Comparison of ENCODE assay signal across 11 cellular contexts in the genomic region with DNA sequence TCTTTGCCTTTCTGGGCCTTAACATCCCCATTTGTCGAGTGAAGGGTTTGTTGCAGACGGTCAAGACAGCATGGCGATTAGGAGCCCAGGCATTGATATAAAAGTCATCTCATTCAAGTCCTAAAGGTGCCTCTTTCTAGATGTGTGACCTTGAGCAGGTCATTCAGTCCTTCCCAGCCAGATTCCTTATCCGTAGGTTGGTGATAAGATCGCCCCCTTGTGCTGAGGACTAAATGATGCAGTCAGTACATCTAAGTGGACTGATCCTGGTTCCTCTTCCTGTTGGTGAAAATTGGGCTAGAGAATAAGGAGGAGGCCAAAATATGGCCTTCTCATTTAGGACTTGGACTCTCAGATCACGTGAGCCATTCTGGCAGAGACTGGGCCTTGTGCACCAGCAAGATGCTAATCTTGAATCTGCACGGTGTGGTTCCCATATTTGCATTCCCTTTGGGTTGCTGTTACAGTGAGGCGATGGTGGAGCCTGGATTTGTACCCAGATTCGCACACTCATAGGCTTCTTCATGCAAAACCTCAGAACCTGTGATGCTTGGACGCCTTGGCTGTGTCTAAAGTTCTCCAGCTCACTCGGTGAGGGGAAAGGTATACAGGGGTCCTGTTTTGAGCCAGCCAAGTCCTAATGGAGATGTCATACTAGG.
A peak's percentile ranks its signal among the peaks of the same experiment; 100 is the strongest.
DNase-seq lines count a peak whose midpoint lies in the region; ATAC-seq and TF ChIP-seq lines count a peak whose summit lies in the region.
"Had no signal": no experiment of that assay in that cellular context is flagged by ENCODE, and none has a peak within 500 bp of the region (broad histone marks: within the 10 kb centered on the region; RNA-seq: fewer than 3 reads in every experiment).

No MANE protein-coding gene starts in this region.

- CTCF ChIA-PET in MCF 10A (lab: Yijun Ruan, JAX) (interaction anchor here (1.0 kb wide), 1 partner anchor 9 kb away, joined by 3 read pairs; no protein-coding TSS in a partner anchor), Calu3 (lab: Charles Lee) (no interaction called here)
- CTCF ChIA-PET in activated naive CD4-positive, alpha-beta T cell treated with anti-CD3 and anti-CD28 coated beads, Interleukin-2, amount 10 ng/mL, durations not matched to agents 7 days and 5 days (lab: Charles Lee), result interaction anchor here (1.1 kb wide), 1 partner anchor 433 kb away, joined by 3 read pairs; no protein-coding TSS in a partner anchor

- no peak for TF ChIP-seq POLR2A in breast epithelium (IDR thresholded peaks at IDR 0.05)

- H3K36me3 Mint-ChIP-seq in MCF 10A (ENCODE audit: insufficient read depth, unreplicated experiment) (no peaks in the 10 kb centered on the region), Calu3 (ENCODE audit: insufficient read depth, unreplicated experiment) (no peaks in the 10 kb centered on the region)
- no peaks in the 10 kb centered on the region for H3K36me3 Mint-ChIP-seq in activated T-helper 1 cell treated with anti-CD3 and anti-CD28 coated beads, Interleukin-12 subunit alpha, Interleukin-12 subunit beta, Interleukin-2, Interleukin-4 antibody, amounts not matched to agents 30 ng/mL and 10 ng/mL and 1 ng/mL, durations not matched to agents 14 hours and 24 hours and 36 hours (ENCODE audit: low read depth)
- no peaks in the 10 kb centered on the region for H3K36me3 Mint-ChIP-seq in activated naive CD4-positive, alpha-beta T cell treated with anti-CD3 and anti-CD28 coated beads, Interleukin-2, amount 10 ng/mL, durations not matched to agents 7 days and 5 days
- H3K36me3 Mint-ChIP-seq: CD4-positive, alpha-beta memory T cell had no signal

- H3K27me3 Mint-ChIP-seq in MCF 10A (ENCODE audit: insufficient read depth, unreplicated experiment) (peaks cover 48% of the 10 kb centered on the region), Calu3 (ENCODE audit: unreplicated experiment) (peaks cover 68% of the 10 kb centered on the region)
- H3K27me3 Mint-ChIP-seq in activated T-helper 1 cell treated with anti-CD3 and anti-CD28 coated beads, Interleukin-12 subunit alpha, Interleukin-12 subunit beta, Interleukin-2, Interleukin-4 antibody, amounts not matched to agents 30 ng/mL and 10 ng/mL and 1 ng/mL, durations not matched to agents 14 hours and 24 hours and 36 hours (ENCODE audit: insufficient read depth), result peaks cover 6% of the 10 kb centered on the region
- peaks cover 8% of the 10 kb centered on the region for H3K27me3 Mint-ChIP-seq in activated naive CD4-positive, alpha-beta T cell treated with anti-CD3 and anti-CD28 coated beads, Interleukin-2, amount 10 ng/mL, durations not matched to agents 7 days and 5 days

- POLR2A ChIA-PET in MCF 10A (lab: Yijun Ruan, JAX), result no interaction called here

- TF ChIP-seq CTCF in MCF 10A (IDR thresholded peaks at IDR 0.05; ENCODE audit: unreplicated experiment) (peak; percentile 8), breast epithelium (IDR thresholded peaks at IDR 0.05) (no peak), LNCaP clone FGC (IDR thresholded peaks at IDR 0.05; ENCODE audit: control insufficient read depth, extremely low read depth, insufficient read depth) (peak; percentile 34), upper lobe of right lung (IDR thresholded peaks at IDR 0.05) (peak; percentile 17), Calu3 (IDR thresholded peaks at IDR 0.05; ENCODE audit: unreplicated experiment) (no peak)

- no peak overlapping the region for H3K4me3 Mint-ChIP-seq in MCF 10A (ENCODE audit: unreplicated experiment)
- H3K4me3 Mint-ChIP-seq in activated T-helper 1 cell treated with anti-CD3 and anti-CD28 coated beads, Interleukin-12 subunit alpha, Interleukin-12 subunit beta, Interleukin-2, Interleukin-4 antibody, amounts not matched to agents 30 ng/mL and 10 ng/mL and 1 ng/mL, durations not matched to agents 14 hours and 24 hours and 36 hours, result no peak overlapping the region
- no peak overlapping the region for H3K4me3 Mint-ChIP-seq in activated naive CD4-positive, alpha-beta T cell treated with anti-CD3 and anti-CD28 coated beads, Interleukin-2, amount 10 ng/mL, durations not matched to agents 7 days and 5 days
- H3K4me3 Mint-ChIP-seq in Calu3 (ENCODE audit: low read depth, unreplicated experiment), result no peak overlapping the region
- H3K4me3 Mint-ChIP-seq: CD4-positive, alpha-beta memory T cell; T-helper 2 cell treated with Interferon-gamma antibody and Interleukin-4, amounts not matched to agents 5 μg/mL and 100 μg/mL, for 36 hours had no signal

- H3K9me3 Mint-ChIP-seq in MCF 10A (ENCODE audit: unreplicated experiment) (peaks cover 8% of the 10 kb centered on the region), Calu3 (ENCODE audit: low read depth, unreplicated experiment) (no peaks in the 10 kb centered on the region)
- no peaks in the 10 kb centered on the region for H3K9me3 Mint-ChIP-seq in activated T-helper 1 cell treated with anti-CD3 and anti-CD28 coated beads, Interleukin-12 subunit alpha, Interleukin-12 subunit beta, Interleukin-2, Interleukin-4 antibody, amounts not matched to agents 30 ng/mL and 10 ng/mL and 1 ng/mL, durations not matched to agents 14 hours and 24 hours and 36 hours
- no peaks in the 10 kb centered on the region for H3K9me3 Mint-ChIP-seq in activated naive CD4-positive, alpha-beta T cell treated with anti-CD3 and anti-CD28 coated beads, Interleukin-2, amount 10 ng/mL, durations not matched to agents 7 days and 5 days
- H3K9me3 Mint-ChIP-seq: T-helper 2 cell treated with Interferon-gamma antibody and Interleukin-4, amounts not matched to agents 5 μg/mL and 100 μg/mL, for 36 hours had no signal

- ATAC-seq in upper lobe of right lung, result peak; percentile 47

- H3K36me3 ChIP-seq in breast epithelium (no peaks in the 10 kb centered on the region), upper lobe of right lung (no peaks in the 10 kb centered on the region)

- H3K27ac ChIP-seq in breast epithelium, result no peak overlapping the region
- no peak overlapping the region for H3K27ac ChIP-seq in upper lobe of right lung

- H3K4me3 ChIP-seq in breast epithelium (no peak overlapping the region), LNCaP clone FGC (ENCODE audit: low read depth, low read length) (no peak overlapping the region), upper lobe of right lung (no peak overlapping the region)

- H3K4me1 ChIP-seq in breast epithelium, result no peaks in the 10 kb centered on the region
- no peaks in the 10 kb centered on the region for H3K4me1 ChIP-seq in upper lobe of right lung

- intact Hi-C loops in MCF 10A (cut with micrococcal nuclease) (loop anchor here (5.0 kb wide), 1 partner anchor 433 kb away; no protein-coding TSS in a partner anchor), breast epithelium (cut with DNase I; ENCODE audit: low total_unique reads) (no loop called here), upper lobe of right lung (cut with DNase I) (no loop called here), Calu3 (cut with micrococcal nuclease; ENCODE audit: unreplicated experiment) (loop anchor here (5.0 kb wide), 1 partner anchor 433 kb away; no protein-coding TSS in a partner anchor)
- intact Hi-C loops in activated T-helper 1 cell treated with anti-CD3 and anti-CD28 coated beads, Interleukin-12 subunit alpha, Interleukin-12 subunit beta, Interleukin-2, Interleukin-4 antibody, amounts not matched to agents 30 ng/mL and 10 ng/mL and 1 ng/mL, durations not matched to agents 14 hours and 24 hours and 36 hours (cut with micrococcal nuclease), result no loop called here

- H3K27ac Mint-ChIP-seq in MCF 10A (ENCODE audit: low read depth, unreplicated experiment) (no peak overlapping the region), Calu3 (ENCODE audit: unreplicated experiment) (no peak overlapping the region)
- no peak overlapping the region for H3K27ac Mint-ChIP-seq in activated T-helper 1 cell treated with anti-CD3 and anti-CD28 coated beads, Interleukin-12 subunit alpha, Interleukin-12 subunit beta, Interleukin-2, Interleukin-4 antibody, amounts not matched to agents 30 ng/mL and 10 ng/mL and 1 ng/mL, durations not matched to agents 14 hours and 24 hours and 36 hours
- H3K27ac Mint-ChIP-seq in activated naive CD4-positive, alpha-beta T cell treated with anti-CD3 and anti-CD28 coated beads, Interleukin-2, amount 10 ng/mL, durations not matched to agents 7 days and 5 days, result no peak overlapping the region
- H3K27ac Mint-ChIP-seq: CD4-positive, alpha-beta memory T cell; T-helper 2 cell treated with Interferon-gamma antibody and Interleukin-4, amounts not matched to agents 5 μg/mL and 100 μg/mL, for 36 hours had no signal

- H3K4me1 Mint-ChIP-seq in MCF 10A (ENCODE audit: insufficient read depth, unreplicated experiment) (peaks cover 6% of the 10 kb centered on the region), Calu3 (ENCODE audit: low read depth, unreplicated experiment) (no peaks in the 10 kb centered on the region)
- H3K4me1 Mint-ChIP-seq in activated T-helper 1 cell treated with anti-CD3 and anti-CD28 coated beads, Interleukin-12 subunit alpha, Interleukin-12 subunit beta, Interleukin-2, Interleukin-4 antibody, amounts not matched to agents 30 ng/mL and 10 ng/mL and 1 ng/mL, durations not matched to agents 14 hours and 24 hours and 36 hours (ENCODE audit: low read depth), result no peaks in the 10 kb centered on the region
- H3K4me1 Mint-ChIP-seq in activated naive CD4-positive, alpha-beta T cell treated with anti-CD3 and anti-CD28 coated beads, Interleukin-2, amount 10 ng/mL, durations not matched to agents 7 days and 5 days, result no peaks in the 10 kb centered on the region
- H3K4me1 Mint-ChIP-seq: CD4-positive, alpha-beta memory T cell had no signal

- H3K9me3 ChIP-seq in breast epithelium, result peaks cover 0 to 3% of the 10 kb centered on the region in 2 donors
- H3K9me3 ChIP-seq in upper lobe of right lung, result no peaks in the 10 kb centered on the region

- peaks cover 0 to 11% of the 10 kb centered on the region in 2 donors for H3K27me3 ChIP-seq in breast epithelium
- H3K27me3 ChIP-seq in upper lobe of right lung, result peaks cover 12% of the 10 kb centered on the region

- DNase-seq in MCF 10A (ENCODE audit: unreplicated experiment) (no peak), breast epithelium (ENCODE audit: low spot score in 2 of 2) (no peak), LNCaP clone FGC (ENCODE audit: low read depth) (no peak), dermis blood vessel endothelial cell (peak; percentile 8), upper lobe of right lung (no peak), Calu3 (no peak)
- no peak for DNase-seq in activated T-helper 1 cell treated with anti-CD3 and anti-CD28 coated beads, Interleukin-12 subunit alpha, Interleukin-12 subunit beta, Interleukin-2, Interleukin-4 antibody, amounts not matched to agents 30 ng/mL and 10 ng/mL and 1 ng/mL, durations not matched to agents 14 hours and 24 hours and 36 hours (ENCODE audit: low spot score)
- DNase-seq in activated naive CD4-positive, alpha-beta T cell treated with anti-CD3 and anti-CD28 coated beads, Interleukin-2, amount 10 ng/mL, durations not matched to agents 7 days and 5 days, result no peak
- DNase-seq: activated naive CD4-positive, alpha-beta T cell treated with anti-CD3 and anti-CD28 coated beads, Interleukin-2, amount 50 U/mL, for 16 hours; CD4-positive, alpha-beta memory T cell had no signal

- BruUV-seq in MCF 10A (replicated peaks; lab: Mats Ljungman, UMichigan) (no TSS peak), Calu3 (replicated peaks; lab: Mats Ljungman, UMichigan) (no TSS peak)

Comparison
In these comparisons a context has a peak if more than half of its experiments do, and no peak if none do; other contexts are left out.
1. CTCF ChIP-seq: peak in MCF 10A (single experiment), LNCaP clone FGC (single experiment) and upper lobe of right lung (single experiment); none in breast epithelium (0 of 3) and Calu3 (single experiment).
2. intact Hi-C loops: an anchor here in MCF 10A (5.0 kb wide) and Calu3 (5.0 kb wide); none called in breast epithelium, upper lobe of right lung and activated T-helper 1 cell treated with anti-CD3 and anti-CD28 coated beads, Interleukin-12 subunit alpha, Interleukin-12 subunit beta, Interleukin-2, Interleukin-4 antibody, amounts not matched to agents 30 ng/mL and 10 ng/mL and 1 ng/mL, durations not matched to agents 14 hours and 24 hours and 36 hours.